ENCODE assay signal across 1 cellular context in genomic region chr4:70839537-70840093, GRCh38.
TF ChIP-seq lines count a peak whose summit lies in the region.

GRSF1 (minus strand) TSS chr4:70839890; CDS start chr4:70839827, 63 bp downstream.

TF ChIP-seq in GM12878, 131 proteins besides CTCF, POLR2A, EP300 and RAD21 (continued from another document):
- no peak; the same call in 1 of the 2 replicates for TF ChIP-seq MAX (IDR thresholded peaks at IDR 0.05; ENCODE audit: low read depth, low read length)
- no peak for TF ChIP-seq RCOR1 (conservative IDR thresholded peaks at IDR 0.05; ENCODE audit: low read depth, low read length)
- no peak for TF ChIP-seq PRDM15 (CRISPR knock-in tag; IDR thresholded peaks at IDR 0.05)
- no peak for TF ChIP-seq JUNB (IDR thresholded peaks at IDR 0.05)
- TF ChIP-seq ATF2 (IDR thresholded peaks at IDR 0.05; ENCODE audit: low read length), result no peak
- TF ChIP-seq PML (IDR thresholded peaks at IDR 0.05; ENCODE audit: low read length), result peak; percentile 71; the same call in 1 of the 2 replicates
- TF ChIP-seq ZNF687 (IDR thresholded peaks at IDR 0.05), result peak; percentile 64; the same call in 1 of the 2 replicates
- TF ChIP-seq NR2F1 (conservative IDR thresholded peaks at IDR 0.05), result peak; percentile 46
- no peak for TF ChIP-seq CHD4 (IDR thresholded peaks at IDR 0.05)
- TF ChIP-seq PAX5 (IDR thresholded peaks at IDR 0.05; ENCODE audit: borderline replicate concordance, low read depth, low read length), result no peak
- TF ChIP-seq CHD2 (IDR thresholded peaks at IDR 0.05; ENCODE audit: borderline replicate concordance, low read depth, low read length), result peak; percentile 61; the same call in 1 of the 2 replicates
- TF ChIP-seq ZNF592 (IDR thresholded peaks at IDR 0.05), result peak; percentile 55; the same call in 1 of the 2 replicates
- peak; percentile 33; the same call in 1 of the 2 replicates for TF ChIP-seq RB1 (IDR thresholded peaks at IDR 0.05; ENCODE audit: borderline replicate concordance)
- no peak for TF ChIP-seq HSF1 (IDR thresholded peaks at IDR 0.05; ENCODE audit: low read depth, low read length)
- TF ChIP-seq SP1 (IDR thresholded peaks at IDR 0.05; ENCODE audit: low read depth, low read length), result peak; percentile 50
- no peak for TF ChIP-seq NFXL1 (IDR thresholded peaks at IDR 0.05; ENCODE audit: borderline replicate concordance)
- peak; percentile 78 to 90 for TF ChIP-seq BHLHE40 (IDR thresholded peaks at IDR 0.05; ENCODE audit: borderline replicate concordance in 1 of 2, low read depth in 2 of 2, low read length in 1 of 2)
- no peak for TF ChIP-seq BCL3 (IDR thresholded peaks at IDR 0.05; ENCODE audit: borderline replicate concordance, insufficient read depth, low read depth, low read length, poor library complexity, severe bottlenecking)
- peak in 1 of 2 experiments; percentile 3; a peak in 1 of 4 replicates for TF ChIP-seq SRF (IDR thresholded peaks at IDR 0.05; ENCODE audit: low read depth in 2 of 2, low read length in 2 of 2)
- peak; percentile 93 for TF ChIP-seq SMARCA5 (IDR thresholded peaks at IDR 0.05)
- no peak for TF ChIP-seq PAX8 (IDR thresholded peaks at IDR 0.05)
- TF ChIP-seq IKZF2 (IDR thresholded peaks at IDR 0.05), result no peak
- peak; percentile 71 for TF ChIP-seq BACH1 (IDR thresholded peaks at IDR 0.05; ENCODE audit: borderline replicate concordance)
